21 cellular contexts compared by ENCODE assay signal in genomic region chr3:117633207-117633606, GRCh38.
"Had no signal": no experiment of that assay in that cellular context is flagged by ENCODE, and none has a peak within 500 bp of the region (broad histone marks: within the 10 kb centered on the region; RNA-seq: fewer than 3 reads in every experiment).

No MANE protein-coding gene starts in this region.

- H3K27ac ChIP-seq: cardiac muscle cell, esophagus muscularis mucosa, gastroesophageal sphincter, heart right ventricle, left ventricle myocardium inferior, sigmoid colon, spleen, upper lobe of right lung had no signal

- H3K36me3 Mint-ChIP-seq: activated CD8-positive, alpha-beta memory T cell treated with anti-CD3 and anti-CD28 coated beads, Interleukin-2, amount 10 ng/mL, durations not matched to agents 7 days and 5 days; activated naive CD8-positive, alpha-beta T cell; stimulated activated naive B cell treated with anti-CD40 and anti-IgM and Interleukin-4, amounts not matched to agents 10 μg/mL and 1 μg/mL and 100 μg/mL, for 72 hours had no signal

- DNase-seq: activated CD4-positive, alpha-beta memory T cell treated with anti-CD3 and anti-CD28 coated beads, Interleukin-2, amount 10 ng/mL, durations not matched to agents 7 days and 5 days; activated CD4-positive, alpha-beta T cell treated with anti-CD3 and anti-CD28 coated beads for 48 hours; activated CD4-positive, CD25-positive, alpha-beta regulatory T cell; activated CD8-positive, alpha-beta memory T cell treated with anti-CD3 and anti-CD28 coated beads, Interleukin-2, amount 10 ng/mL, durations not matched to agents 7 days and 5 days; effector CD8-positive, alpha-beta T cell; heart right ventricle; left ventricle myocardium inferior; mammary epithelial cell; nephron progenitor cell; nucleus accumbens; posterior cingulate gyrus; sigmoid colon; spleen; stimulated activated naive B cell treated with anti-CD40 and anti-IgM and Interleukin-4, amounts not matched to agents 10 μg/mL and 1 μg/mL and 100 μg/mL, for 72 hours; upper lobe of right lung had no signal

- ATAC-seq: activated CD8-positive, alpha-beta memory T cell treated with anti-CD3 and anti-CD28 coated beads, Interleukin-2, amount 10 ng/mL, durations not matched to agents 7 days and 5 days; gastroesophageal sphincter; heart right ventricle; stimulated activated naive B cell treated with anti-CD40 and anti-IgM and Interleukin-4, amounts not matched to agents 10 μg/mL and 1 μg/mL and 100 μg/mL, for 72 hours; upper lobe of right lung had no signal

- H3K9me3 Mint-ChIP-seq: dendritic cell treated with granulocyte-macrophage colony-stimulating factor and Interleukin-4, amounts not matched to agents 40 ng/mL and 50 ng/mL, for 4 days; nephron progenitor cell; stimulated activated naive B cell treated with anti-CD40 and anti-IgM and Interleukin-4, amounts not matched to agents 10 μg/mL and 1 μg/mL and 100 μg/mL, for 72 hours had no signal

- H3K27ac Mint-ChIP-seq: activated CD4-positive, alpha-beta memory T cell treated with anti-CD3 and anti-CD28 coated beads, Interleukin-2, amount 10 ng/mL, durations not matched to agents 7 days and 5 days; activated CD8-positive, alpha-beta memory T cell treated with anti-CD3 and anti-CD28 coated beads, Interleukin-2, amount 10 ng/mL, durations not matched to agents 7 days and 5 days; activated naive CD8-positive, alpha-beta T cell; dendritic cell treated with granulocyte-macrophage colony-stimulating factor and Interleukin-4, amounts not matched to agents 40 ng/mL and 50 ng/mL, for 4 days; nephron progenitor cell; stimulated activated naive B cell treated with anti-CD40 and anti-IgM and Interleukin-4, amounts not matched to agents 10 μg/mL and 1 μg/mL and 100 μg/mL, for 72 hours had no signal

- H3K36me3 ChIP-seq: cardiac muscle cell, esophagus muscularis mucosa, gastroesophageal sphincter, heart right ventricle, left ventricle myocardium inferior, sigmoid colon, spleen, upper lobe of right lung had no signal

- H3K27me3 Mint-ChIP-seq: activated CD4-positive, alpha-beta memory T cell treated with anti-CD3 and anti-CD28 coated beads, Interleukin-2, amount 10 ng/mL, durations not matched to agents 7 days and 5 days; activated CD8-positive, alpha-beta memory T cell treated with anti-CD3 and anti-CD28 coated beads, Interleukin-2, amount 10 ng/mL, durations not matched to agents 7 days and 5 days; activated naive CD8-positive, alpha-beta T cell; dendritic cell treated with granulocyte-macrophage colony-stimulating factor and Interleukin-4, amounts not matched to agents 40 ng/mL and 50 ng/mL, for 4 days; stimulated activated naive B cell treated with anti-CD40 and anti-IgM and Interleukin-4, amounts not matched to agents 10 μg/mL and 1 μg/mL and 100 μg/mL, for 72 hours had no signal

- H3K27me3 ChIP-seq: cardiac muscle cell, esophagus muscularis mucosa, gastroesophageal sphincter, heart right ventricle, sigmoid colon, spleen, upper lobe of right lung had no signal

- H3K4me3 ChIP-seq: cardiac muscle cell, esophagus muscularis mucosa, gastroesophageal sphincter, heart right ventricle, left ventricle myocardium inferior, sigmoid colon, spleen, upper lobe of right lung had no signal

- H3K4me1 Mint-ChIP-seq: activated CD4-positive, alpha-beta memory T cell treated with anti-CD3 and anti-CD28 coated beads, Interleukin-2, amount 10 ng/mL, durations not matched to agents 7 days and 5 days; activated CD8-positive, alpha-beta memory T cell treated with anti-CD3 and anti-CD28 coated beads, Interleukin-2, amount 10 ng/mL, durations not matched to agents 7 days and 5 days; nephron progenitor cell; stimulated activated naive B cell treated with anti-CD40 and anti-IgM and Interleukin-4, amounts not matched to agents 10 μg/mL and 1 μg/mL and 100 μg/mL, for 72 hours had no signal

- H3K9me3 ChIP-seq: esophagus muscularis mucosa, gastroesophageal sphincter, left ventricle myocardium inferior, sigmoid colon, spleen, upper lobe of right lung had no signal

- FAIRE-seq: endothelial cell of umbilical vein had no signal

- H3K4me3 Mint-ChIP-seq: activated CD4-positive, alpha-beta memory T cell treated with anti-CD3 and anti-CD28 coated beads, Interleukin-2, amount 10 ng/mL, durations not matched to agents 7 days and 5 days; activated CD8-positive, alpha-beta memory T cell treated with anti-CD3 and anti-CD28 coated beads, Interleukin-2, amount 10 ng/mL, durations not matched to agents 7 days and 5 days; activated naive CD8-positive, alpha-beta T cell; dendritic cell treated with granulocyte-macrophage colony-stimulating factor and Interleukin-4, amounts not matched to agents 40 ng/mL and 50 ng/mL, for 4 days; nephron progenitor cell; stimulated activated naive B cell treated with anti-CD40 and anti-IgM and Interleukin-4, amounts not matched to agents 10 μg/mL and 1 μg/mL and 100 μg/mL, for 72 hours had no signal

- H3K4me1 ChIP-seq: left ventricle myocardium inferior, spleen, upper lobe of right lung had no signal
